8 cellular contexts compared by ENCODE assay signal in genomic region chr9:3863114-3863528, GRCh38.
DNase-seq lines count a peak whose midpoint lies in the region; ATAC-seq and TF ChIP-seq lines count a peak whose summit lies in the region.

No MANE protein-coding gene starts in this region.

- no TSS peak for BruUV-seq in PC-3 (replicated peaks; lab: Mats Ljungman, UMichigan)

- peaks cover 29% of the 10 kb centered on the region for H3K27me3 Mint-ChIP-seq in T-helper 17 cell

- no peak overlapping the region for H3K4me3 ChIP-seq in PC-3 (ENCODE audit: low read length)

- H3K36me3 ChIP-seq in PC-3 (ENCODE audit: low read depth, low read length): 0 out of 2 replicates have a peak, but pooled peaks cover 2% of the 10 kb centered on the region

- H3K9me3 ChIP-seq in PC-3 (ENCODE audit: low read length): no peaks in the 10 kb centered on the region
- no peaks in the 10 kb centered on the region for H3K9me3 ChIP-seq in T-helper 17 cell (ENCODE audit: control insufficient read depth, low read length, poor library complexity, severe bottlenecking)

- H3K36me3 Mint-ChIP-seq in T-helper 17 cell (ENCODE audit: low read depth): peaks cover 4% of the 10 kb centered on the region

- peak overlapping the region; percentile 86 for H3K9ac ChIP-seq in PC-3 (ENCODE audit: low read length)

- peaks cover 36% of the 10 kb centered on the region for H3K4me1 ChIP-seq in PC-3 (ENCODE audit: insufficient read depth, low read length)

- no peak for TF ChIP-seq CTCF in PC-3 (conservative IDR thresholded peaks at IDR 0.05; ENCODE audit: low read depth, low read length)
- TF ChIP-seq CTCF in omental fat pad (IDR thresholded peaks at IDR 0.05): no peak

- H3K27ac Mint-ChIP-seq in T-helper 17 cell: no peak overlapping the region

- CTCF ChIA-PET in PC-3 (lab: Charles Lee): interaction anchor here (0.5 kb wide), 1 partner anchor 130 kb away, joined by 3 read pairs; no protein-coding TSS in a partner anchor
- CTCF ChIA-PET in HEK293T (lab: Yijun Ruan, JAX): interaction anchor here (0.8 kb wide), 1 partner anchor 129 kb away, joined by 4 read pairs; no protein-coding TSS in a partner anchor

- no peaks in the 10 kb centered on the region for H3K4me1 Mint-ChIP-seq in T-helper 17 cell

- no peaks in the 10 kb centered on the region for H3K9me2 ChIP-seq in PC-3 (replicated peaks; ENCODE audit: low read length)

- ATAC-seq in PC-3: peak; percentile 87
- ATAC-seq in esophagus mucosa: peak; percentile 62
- peak; percentile 53 for ATAC-seq in omental fat pad (ENCODE audit: low FRiP score)
- ATAC-seq in T-helper 17 cell: no peak
- ATAC-seq in GM19463 (IDR thresholded peaks at IDR 0.05; ENCODE audit: unreplicated experiment): no peak

- POLR2A ChIA-PET in PC-3 (lab: Charles Lee; ENCODE audit: unreplicated experiment): no interaction called here
- POLR2A ChIA-PET in HEK293T (lab: Yijun Ruan, JAX): no interaction called here

- intact Hi-C loops in PC-3 (cut with micrococcal nuclease): no loop called here

- H3F3A ChIP-seq in PC-3 (ENCODE audit: low read length, unreplicated experiment): no peaks in the 10 kb centered on the region

- H3K4me2 ChIP-seq in PC-3 (ENCODE audit: low read length): peak overlapping the region; percentile 55

- H3K27me3 ChIP-seq in PC-3 (ENCODE audit: low read length): no peaks in the 10 kb centered on the region

- H2AFZ ChIP-seq in PC-3 (ENCODE audit: low read length): 0 out of 2 replicates have a peak overlapping the region, but pooled peaks have one; percentile 24

- peak overlapping the region; percentile 98 for H3K27ac ChIP-seq in PC-3 (ENCODE audit: low read length)

- no peaks in the 10 kb centered on the region for H3K79me2 ChIP-seq in PC-3 (ENCODE audit: low read length)

- H3K4me3 Mint-ChIP-seq in T-helper 17 cell: no peak overlapping the region

- DNase-seq in Ammon's horn (ENCODE audit: low spot score) (peak; percentile 67), PC-3 (peak; percentile 96), omental fat pad (ENCODE audit: low spot score) (no peak), T-helper 17 cell (no peak), NCI-H1417 (lab: John Stamatoyannopoulos, UW) (no peak), HEK293T (ENCODE audit: extremely low spot score) (no peak)

- no peaks in the 10 kb centered on the region for H4K20me1 ChIP-seq in PC-3 (ENCODE audit: low read length)

TF ChIP-seq in HEK293T, 16 proteins besides CTCF, POLR2A, EP300 and RAD21:
- TF ChIP-seq LEF1 (IDR thresholded peaks at IDR 0.05; ENCODE audit: borderline replicate concordance) (no peak), HDGF (IDR thresholded peaks at IDR 0.05; ENCODE audit: borderline replicate concordance) (no peak), SP1 (IDR thresholded peaks at IDR 0.05) (no peak), NFRKB (IDR thresholded peaks at IDR 0.05) (no peak), ELF4 (IDR thresholded peaks at IDR 0.05) (no peak), ZNF384 (IDR thresholded peaks at IDR 0.05) (no peak), FOXK2 (IDR thresholded peaks at IDR 0.05) (no peak), BHLHE40 (IDR thresholded peaks at IDR 0.05; ENCODE audit: borderline replicate concordance) (no peak), ARNT (IDR thresholded peaks at IDR 0.05) (no peak), SUZ12 (IDR thresholded peaks at IDR 0.05) (no peak), FOXA1 (IDR thresholded peaks at IDR 0.05) (no peak), TARDBP (IDR thresholded peaks at IDR 0.05) (no peak), L3MBTL2 (conservative IDR thresholded peaks at IDR 0.05) (no peak), FOXM1 (IDR thresholded peaks at IDR 0.05; ENCODE audit: borderline replicate concordance) (no peak), CTBP1 (IDR thresholded peaks at IDR 0.05; ENCODE audit: borderline replicate concordance) (no peak)
- TF ChIP-seq, protein P1, sequence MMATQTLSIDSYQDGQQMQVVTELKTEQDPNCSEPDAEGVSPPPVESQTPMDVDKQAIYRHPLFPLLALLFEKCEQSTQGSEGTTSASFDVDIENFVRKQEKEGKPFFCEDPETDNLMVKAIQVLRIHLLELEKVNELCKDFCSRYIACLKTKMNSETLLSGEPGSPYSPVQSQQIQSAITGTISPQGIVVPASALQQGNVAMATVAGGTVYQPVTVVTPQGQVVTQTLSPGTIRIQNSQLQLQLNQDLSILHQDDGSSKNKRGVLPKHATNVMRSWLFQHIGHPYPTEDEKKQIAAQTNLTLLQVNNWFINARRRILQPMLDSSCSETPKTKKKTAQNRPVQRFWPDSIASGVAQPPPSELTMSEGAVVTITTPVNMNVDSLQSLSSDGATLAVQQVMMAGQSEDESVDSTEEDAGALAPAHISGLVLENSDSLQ (IDR thresholded peaks at IDR 0.05): no peak

Comparison
In these comparisons a context has a peak if more than half of its experiments do, and no peak if none do; other contexts are left out.
1. DNase-seq: peak in Ammon's horn (single experiment) and PC-3 (single experiment); none in omental fat pad (single experiment), T-helper 17 cell (0 of 3), NCI-H1417 (0 of 3) and HEK293T (single experiment).
2. ATAC-seq: peak in PC-3 (single experiment), esophagus mucosa (single experiment) and omental fat pad (single experiment); none in T-helper 17 cell (single experiment) and GM19463 (single experiment).